In genomic region chrX:154362085-154362742, GRCh38 we compare ENCODE assay signal across 28 cellular contexts. TPM values are rescaled to one million over a fixed set of nuclear protein-coding genes. Genes with fewer than 3 reads are reported as not detected.
DNase-seq lines count a peak whose midpoint lies in the region; ATAC-seq, FAIRE-seq and TF ChIP-seq lines count a peak whose summit lies in the region.
"Had no signal": no experiment of that assay in that cellular context is flagged by ENCODE, and none has a peak within 500 bp of the region (broad histone marks: within the 10 kb centered on the region; RNA-seq: fewer than 3 reads in every experiment).

No MANE protein-coding gene starts in this region.

- H3K4ac ChIP-seq in H9 (ENCODE audit: low read depth, low read length) = no peak overlapping the region

- no peak overlapping the region for H2BK12ac ChIP-seq in H9 (ENCODE audit: insufficient read length, low read depth, low read length)

- no peak for TF ChIP-seq RAD21 in A549 (conservative IDR thresholded peaks at IDR 0.05 in 1 of 2, IDR thresholded peaks at IDR 0.05 in 1 of 2)

- TF ChIP-seq EP300 in A549 (IDR thresholded peaks at IDR 0.05) (no peak), gastroesophageal sphincter (IDR thresholded peaks at IDR 0.05) (no peak)

- no peaks in the 10 kb centered on the region for H3K27me3 ChIP-seq in GM23248 (replicated peaks; ENCODE audit: insufficient read depth)
- no peaks in the 10 kb centered on the region for H3K27me3 ChIP-seq in gastroesophageal sphincter
- no peaks in the 10 kb centered on the region for H3K27me3 ChIP-seq in H9 (ENCODE audit: insufficient read depth, low read length)
- H3K27me3 ChIP-seq: cardiac muscle cell, foreskin keratinocyte, vagina had no signal

- no peak overlapping the region for H3K9ac ChIP-seq in GM23248
- no peak overlapping the region for H3K9ac ChIP-seq in H9 (ENCODE audit: extremely low read depth, insufficient read length, low read length)

- ATAC-seq in A549 = no peak
- no peak for ATAC-seq in gastroesophageal sphincter
- ATAC-seq in GM18861 (IDR thresholded peaks at IDR 0.05; ENCODE audit: unreplicated experiment) = no peak
- ATAC-seq: foreskin keratinocyte, GM23338, lower lobe of right lung, SK-N-SH treated with all-trans-retinoic acid at 6 μM for 48 hours had no signal

- H3K23ac ChIP-seq in H9 (ENCODE audit: insufficient read length, low read depth, low read length) = no peak overlapping the region

- FAIRE-seq in A549 (lab: Jason Lieb, UNC) = no peak
- FAIRE-seq: GM19239 had no signal

- H3K4me3 ChIP-seq in A549 = no peak overlapping the region
- H3K4me3 ChIP-seq in GM23248 = no peak overlapping the region
- H3K4me3 ChIP-seq in gastroesophageal sphincter = no peak overlapping the region
- H3K4me3 ChIP-seq: BLaER1 treated with 17β-estradiol and CSF1 and Interleukin-3, amounts not matched to agents 10 nM and 100 nM; cardiac muscle cell; GM23338; lower lobe of right lung; vagina had no signal

- WGBS in A549 (ENCODE audit: missing lambda C conversion rate) = 90% methylated on average over 21 of the region's 30 CpGs
- WGBS in GM23248 (ENCODE audit: low coverage in 1 of 2, low lambda C conversion rate in 2 of 2, missing lambda C conversion rate in 2 of 2), 2 experiments = 72 to 75% methylated on average over 13 to 15 of the region's 30 CpGs
- no CpG with 5 or more reads among the region's 30 CpGs for WGBS in gastroesophageal sphincter (ENCODE audit: low coverage in 1 of 2), 2 donors
- no CpG with 5 or more reads among the region's 30 CpGs for WGBS in H9 (ENCODE audit: extremely low coverage, insufficient read length, low lambda C conversion rate)

- H2AFZ ChIP-seq in GM23248 (no peak overlapping the region), H9 (ENCODE audit: low read length) (no peak overlapping the region)
- H2AFZ ChIP-seq: GM23338 had no signal

- peaks cover 86% of the 10 kb centered on the region for H3K36me3 Mint-ChIP-seq in activated T-cell treated with anti-CD3 and anti-CD28 coated beads, Interleukin-2, amount 50 U/mL, for 24 hours (ENCODE audit: low read depth)
- peaks cover 42 to 89% (median 86%) of the 10 kb centered on the region in 3 experiments for H3K36me3 Mint-ChIP-seq in H9 (ENCODE audit: insufficient read depth in 1 of 3, low read depth in 3 of 3)

- TF ChIP-seq POLR2A in A549 (IDR thresholded peaks at IDR 0.05; ENCODE audit: low read length) (no peak), gastroesophageal sphincter (IDR thresholded peaks at IDR 0.05) (no peak)

- CTCF ChIA-PET in A549 (lab: Yijun Ruan, JAX) = interaction anchor here (1.2 to 2.7 kb wide), 2 partner anchors 11 to 17 kb away, joined by 8 to 19 read pairs; partner anchors contain the start of genes EMD and FLNA

- no peaks in the 10 kb centered on the region for H3K27me3 Mint-ChIP-seq in activated T-cell treated with anti-CD3 and anti-CD28 coated beads, Interleukin-2, amount 50 U/mL, for 24 hours
- peaks cover 5% of the 10 kb centered on the region for H3K27me3 Mint-ChIP-seq in H9 (ENCODE audit: low read depth)
- H3K27me3 Mint-ChIP-seq: activated CD4-positive, alpha-beta memory T cell treated with anti-CD3 and anti-CD28 coated beads, Interleukin-2, amount 10 ng/mL, durations not matched to agents 7 days and 5 days had no signal

- peaks cover 89% of the 10 kb centered on the region for H3K79me2 ChIP-seq in GM23248 (ENCODE audit: insufficient read depth)
- H3K79me2 ChIP-seq in H9 (ENCODE audit: insufficient read depth, low read length) = no peaks in the 10 kb centered on the region

- H3K27ac Mint-ChIP-seq in activated T-cell treated with anti-CD3 and anti-CD28 coated beads, Interleukin-2, amount 50 U/mL, for 24 hours = no peak overlapping the region
- no peak overlapping the region for H3K27ac Mint-ChIP-seq in H9
- H3K27ac Mint-ChIP-seq: activated CD4-positive, alpha-beta memory T cell treated with anti-CD3 and anti-CD28 coated beads, Interleukin-2, amount 10 ng/mL, durations not matched to agents 7 days and 5 days; GM23338 had no signal

- H3F3A ChIP-seq in GM23248 (ENCODE audit: insufficient read depth) = peaks cover 36% of the 10 kb centered on the region

- no peak overlapping the region for H4K91ac ChIP-seq in H9 (ENCODE audit: insufficient read length, low read depth, low read length)

- H3K4me1 ChIP-seq in A549 (peaks cover 72% of the 10 kb centered on the region), GM23248 (ENCODE audit: insufficient read depth) (0 out of 2 replicates have a peak, but pooled peaks cover 5% of the 10 kb centered on the region), gastroesophageal sphincter (peaks cover 0 to 87% (median 0%) of the 10 kb centered on the region in 3 donors), H9 (ENCODE audit: insufficient read depth, low read length) (no peaks in the 10 kb centered on the region)
- H3K4me1 ChIP-seq: foreskin keratinocyte had no signal

- DNase-seq in A549 (ENCODE audit: low read depth in 1 of 2, low spot score in 1 of 2) = no peak
- no peak for DNase-seq in GM23248
- no peak for DNase-seq in activated T-cell treated with anti-CD3 and anti-CD28 coated beads, Interleukin-2, amount 50 U/mL, for 24 hours
- DNase-seq in H9 = no peak
- DNase-seq: activated CD4-positive, alpha-beta memory T cell treated with anti-CD3 and anti-CD28 coated beads, Interleukin-2, amount 10 ng/mL, durations not matched to agents 7 days and 5 days; activated CD4-positive, CD25-positive, alpha-beta regulatory T cell; activated naive CD4-positive, alpha-beta T cell treated with Interleukin-2 at 50 U/mL for 16 hours; amygdala; DMS 273 treated with DMSO at 0.1 percent for 48 hours; foreskin keratinocyte; GF-D8; hypothalamus; islet precursor cell; lower lobe of right lung; MM.1S; NCI-H146; NCI-H524; nucleus accumbens; T-helper 9 cell had no signal

- H3K9me3 Mint-ChIP-seq in activated T-cell treated with anti-CD3 and anti-CD28 coated beads, Interleukin-2, amount 50 U/mL, for 24 hours = no peaks in the 10 kb centered on the region
- peaks cover 49 to 73% of the 10 kb centered on the region in 2 experiments for H3K9me3 Mint-ChIP-seq in H9
- H3K9me3 Mint-ChIP-seq: activated CD4-positive, alpha-beta memory T cell treated with anti-CD3 and anti-CD28 coated beads, Interleukin-2, amount 10 ng/mL, durations not matched to agents 7 days and 5 days; GM23338 had no signal

- H3K27ac ChIP-seq in A549 (no peak overlapping the region), GM23248 (peak overlapping the region; percentile 21; the same call in 1 of the 2 replicates), gastroesophageal sphincter (peak overlapping the region; percentile 76 to 99 (median 94)), H9 (ENCODE audit: insufficient read length, low read depth, low read length) (no peak overlapping the region)
- H3K27ac ChIP-seq: BLaER1 treated with 17β-estradiol and CSF1 and Interleukin-3, amounts not matched to agents 10 nM and 100 nM; cardiac muscle cell; epithelial cell of prostate; foreskin keratinocyte; lower lobe of right lung; vagina had no signal

- H3K4me3 Mint-ChIP-seq in activated T-cell treated with anti-CD3 and anti-CD28 coated beads, Interleukin-2, amount 50 U/mL, for 24 hours = no peak overlapping the region
- no peak overlapping the region for H3K4me3 Mint-ChIP-seq in H9
- H3K4me3 Mint-ChIP-seq: activated CD4-positive, alpha-beta memory T cell treated with anti-CD3 and anti-CD28 coated beads, Interleukin-2, amount 10 ng/mL, durations not matched to agents 7 days and 5 days; GM23338 had no signal

- TF ChIP-seq CTCF in A549 (IDR thresholded peaks at IDR 0.05) = no peak
- no peak for TF ChIP-seq CTCF in gastroesophageal sphincter (IDR thresholded peaks at IDR 0.05)
- TF ChIP-seq CTCF in H9 (conservative IDR thresholded peaks at IDR 0.05) = no peak

- no peak overlapping the region for H3T11ph ChIP-seq in H9 (ENCODE audit: low read length)

- peaks cover 6% of the 10 kb centered on the region; the same call in 1 of the 2 replicates for H3K36me3 ChIP-seq in GM23248 (ENCODE audit: low read depth)
- peaks cover 0 to 94% of the 10 kb centered on the region in 2 donors for H3K36me3 ChIP-seq in gastroesophageal sphincter

- no peak overlapping the region for H3K18ac ChIP-seq in H9 (ENCODE audit: insufficient read length, low read depth, low read length)

- no peak overlapping the region for H3K56ac ChIP-seq in H9 (ENCODE audit: insufficient read length, low read depth, low read length)

- H2BK20ac ChIP-seq in H9 (ENCODE audit: low read depth, low read length, poor library complexity, severe bottlenecking) = no peak overlapping the region

- no peak overlapping the region for H2BK120ac ChIP-seq in H9 (ENCODE audit: low read depth, low read length, poor library complexity, severe bottlenecking)

- H3K9me3 ChIP-seq in A549 = no peaks in the 10 kb centered on the region
- H3K9me3 ChIP-seq in GM23248 (ENCODE audit: low read depth) = no peaks in the 10 kb centered on the region
- no peaks in the 10 kb centered on the region for H3K9me3 ChIP-seq in gastroesophageal sphincter
- peaks cover 24% of the 10 kb centered on the region for H3K9me3 ChIP-seq in H9 (ENCODE audit: control insufficient read depth, low read depth, low read length)
- H3K9me3 ChIP-seq: lower lobe of right lung, vagina had no signal

- H4K20me1 ChIP-seq in GM23248 (ENCODE audit: insufficient read depth) (no peaks in the 10 kb centered on the region; the same call in 1 of the 2 replicates), H9 (ENCODE audit: control insufficient read depth, insufficient read depth, insufficient read length) (peaks cover 2% of the 10 kb centered on the region)

- H3K14ac ChIP-seq in H9 (ENCODE audit: insufficient read depth, low read length) = no peak overlapping the region

- no peaks in the 10 kb centered on the region for H3K9me2 ChIP-seq in GM23248 (ENCODE audit: insufficient read depth)

- POLR2A ChIA-PET in A549 (lab: Yijun Ruan, JAX) = no interaction called here

- H3K4me2 ChIP-seq in A549 (0 out of 3 replicates have a peak overlapping the region, but pooled peaks have one; percentile 10), GM23248 (ENCODE audit: unreplicated experiment) (no peak overlapping the region), H9 (ENCODE audit: insufficient read depth, insufficient read length, low read length) (no peak overlapping the region)
- H3K4me2 ChIP-seq: BLaER1 treated with 17β-estradiol and CSF1 and Interleukin-3, amounts not matched to agents 10 nM and 100 nM; GM23338 had no signal

- H2BK15ac ChIP-seq in H9 (ENCODE audit: low read depth, low read length) = no peak overlapping the region

- peaks cover 39% of the 10 kb centered on the region for H3K4me1 Mint-ChIP-seq in activated T-cell treated with anti-CD3 and anti-CD28 coated beads, Interleukin-2, amount 50 U/mL, for 24 hours (ENCODE audit: low read depth)
- H3K4me1 Mint-ChIP-seq in H9 = no peaks in the 10 kb centered on the region
- H3K4me1 Mint-ChIP-seq: GM23338 had no signal

- no peak overlapping the region for H4K8ac ChIP-seq in H9 (replicated peaks; ENCODE audit: insufficient read length, low read depth, low read length)

- H4K5ac ChIP-seq in H9 (ENCODE audit: insufficient read length, low read depth, low read length) = no peak overlapping the region

- in situ Hi-C loops in GM23248 (cut with MboI) = no loop called here

- no peak overlapping the region for H2AK5ac ChIP-seq in H9 (ENCODE audit: insufficient read length, low read length)

- no peaks in the 10 kb centered on the region for H3K79me1 ChIP-seq in H9 (ENCODE audit: insufficient read depth, low read depth, low read length, poor library complexity, severe bottlenecking)

- H3K23me2 ChIP-seq in H9 (ENCODE audit: insufficient read length, low read depth, low read length, poor library complexity, severe bottlenecking) = peaks cover 3% of the 10 kb centered on the region

- H2BK5ac ChIP-seq in H9 (ENCODE audit: insufficient read length, low read length) = no peak overlapping the region

RNA-seq across cellular contexts. Expression of gene FLNA, which starts 12.2 kb away (rescaled TPM):
- polyA plus RNA-seq in A549 (2011; rRNA removed) (303 and 351 TPM in 2 replicates), A549 (2017; fragmentation: RNase III; extraction: RNeasy Plus Mini Kit Qiagen cat#74134 plus additional on column Dnase treatment) (1,116 to 1,252 TPM (median 1,118 TPM) in 3 replicates), GM23248 (2016; fragmentation: Nextera tagmentation; extraction: Ambion mirVana) (1,377 and 1,379 TPM in 2 replicates)
- polyA plus RNA-seq in A549 (2012; cell fraction: cytosol; rRNA removed) = 552 and 728 TPM in 2 replicates
- polyA plus RNA-seq in A549 (2012; cell fraction: nucleus; rRNA removed) = 3,208 and 3,689 TPM in 2 replicates
- polyA minus RNA-seq in A549 (2011; rRNA and poly(A)+ RNA removed) = 1,164 and 1,868 TPM in 2 replicates
- total RNA-seq in GM23248 (2014; rRNA removed; shearing (Covaris generic)) = 2,857 and 2,903 TPM in 2 replicates
- total RNA-seq in gastroesophageal sphincter (over 10,000 TPM in 1 of 4 donors, 1,000 to 10,000 TPM in 3; 7,815 to 15,318 (median 8,757) TPM), H9 (2021) (946 and 957 TPM in 2 replicates)

RNA-seq across cellular contexts. Expression of gene EMD, which starts 16.9 kb away (rescaled TPM):
- polyA plus RNA-seq in A549 (2011; rRNA removed) (34.6 and 40.7 TPM in 2 replicates), A549 (2017; fragmentation: RNase III; extraction: RNeasy Plus Mini Kit Qiagen cat#74134 plus additional on column Dnase treatment) (126 to 131 TPM (median 130 TPM) in 3 replicates), GM23248 (2016; fragmentation: Nextera tagmentation; extraction: Ambion mirVana) (86.6 and 96.0 TPM in 2 replicates)
- 69.1 and 94.4 TPM in 2 replicates for polyA plus RNA-seq in A549 (2012; cell fraction: cytosol; rRNA removed)
- 86.5 and 123 TPM in 2 replicates for polyA plus RNA-seq in A549 (2012; cell fraction: nucleus; rRNA removed)
- 44.1 and 55.6 TPM in 2 replicates for polyA minus RNA-seq in A549 (2011; rRNA and poly(A)+ RNA removed)
- total RNA-seq in GM23248 (2014; rRNA removed; shearing (Covaris generic)) = 39.7 TPM in 2 replicates
- total RNA-seq in gastroesophageal sphincter (10 to 100 TPM; 41.0 to 58.6 (median 50.6) TPM), H9 (2021) (113 and 115 TPM in 2 replicates)

RNA-seq across cellular contexts. Expression of gene RPL10, which starts 36.0 kb away (rescaled TPM):
- 3,216 and 3,468 TPM in 2 replicates for polyA plus RNA-seq in A549 (2011; rRNA removed)
- polyA plus RNA-seq in A549 (2012; cell fraction: cytosol; rRNA removed) = 4,988 and 5,624 TPM in 2 replicates
- 3,974 and 5,274 TPM in 2 replicates for polyA plus RNA-seq in A549 (2012; cell fraction: nucleus; rRNA removed)
- 4,594 to 4,829 TPM (median 4,804 TPM) in 3 replicates for polyA plus RNA-seq in A549 (2017; fragmentation: RNase III; extraction: RNeasy Plus Mini Kit Qiagen cat#74134 plus additional on column Dnase treatment)
- 1,628 and 1,978 TPM in 2 replicates for polyA minus RNA-seq in A549 (2011; rRNA and poly(A)+ RNA removed)
- 3,014 and 6,561 TPM in 2 replicates for total RNA-seq in GM23248 (2014; rRNA removed; shearing (Covaris generic))
- polyA plus RNA-seq in GM23248 (2016; fragmentation: Nextera tagmentation; extraction: Ambion mirVana) = 1,381 and 1,435 TPM in 2 replicates
- total RNA-seq in gastroesophageal sphincter = 1,000 to 10,000 TPM; 3,970 to 7,427 (median 5,392) TPM
- 2,110 and 2,124 TPM in 2 replicates for total RNA-seq in H9 (2021)

RNA-seq across cellular contexts. Expression of gene DNASE1L1, which starts 46.8 kb away (rescaled TPM):
- polyA plus RNA-seq in A549 (2011; rRNA removed) = 14.3 and 21.6 TPM in 2 replicates
- polyA plus RNA-seq in A549 (2012; cell fraction: cytosol; rRNA removed) = 16.3 and 23.8 TPM in 2 replicates
- polyA plus RNA-seq in A549 (2012; cell fraction: nucleus; rRNA removed) = 38.6 and 39.1 TPM in 2 replicates
- 20.9 to 24.5 TPM (median 24.4 TPM) in 3 replicates for polyA plus RNA-seq in A549 (2017; fragmentation: RNase III; extraction: RNeasy Plus Mini Kit Qiagen cat#74134 plus additional on column Dnase treatment)
- polyA minus RNA-seq in A549 (2011; rRNA and poly(A)+ RNA removed) = 15.2 and 23.5 TPM in 2 replicates
- 60.7 TPM in 2 replicates for total RNA-seq in GM23248 (2014; rRNA removed; shearing (Covaris generic))
- polyA plus RNA-seq in GM23248 (2016; fragmentation: Nextera tagmentation; extraction: Ambion mirVana) = 16.6 and 17.0 TPM in 2 replicates
- 10 to 100 TPM; 11.1 to 29.3 (median 22.3) TPM for total RNA-seq in gastroesophageal sphincter
- 14.2 and 14.5 TPM in 2 replicates for total RNA-seq in H9 (2021)

RNA-seq across cellular contexts. Expression of gene TAFAZZIN, which starts 49.1 kb away (rescaled TPM):
- 32.6 and 36.9 TPM in 2 replicates for polyA plus RNA-seq in A549 (2011; rRNA removed)
- 35.6 and 45.5 TPM in 2 replicates for polyA plus RNA-seq in A549 (2012; cell fraction: cytosol; rRNA removed)
- 150 and 154 TPM in 2 replicates for polyA plus RNA-seq in A549 (2012; cell fraction: nucleus; rRNA removed)
- 25.7 to 36.3 TPM (median 34.4 TPM) in 3 replicates for polyA plus RNA-seq in A549 (2017; fragmentation: RNase III; extraction: RNeasy Plus Mini Kit Qiagen cat#74134 plus additional on column Dnase treatment)
- 28.0 and 35.3 TPM in 2 replicates for polyA minus RNA-seq in A549 (2011; rRNA and poly(A)+ RNA removed)
- total RNA-seq in GM23248 (2014; rRNA removed; shearing (Covaris generic)) = 17.6 and 38.8 TPM in 2 replicates
- 18.2 and 20.5 TPM in 2 replicates for polyA plus RNA-seq in GM23248 (2016; fragmentation: Nextera tagmentation; extraction: Ambion mirVana)
- total RNA-seq in gastroesophageal sphincter = 10 to 100 TPM; 11.7 to 54.5 (median 24.4) TPM
- total RNA-seq in H9 (2021) = 24.7 and 25.5 TPM in 2 replicates

Comparison
In these comparisons a context has a peak if more than half of its experiments do, and no peak if none do; other contexts are left out.
1. H3K27ac ChIP-seq: peak in GM23248 (single experiment) and gastroesophageal sphincter (4 of 4); none in A549 (0 of 2) and H9 (single experiment).